In genomic region chr16:31219154-31219741, GRCh38 we compare ENCODE assay signal across 1 cellular context.
A peak's percentile ranks its signal among the peaks of the same experiment; 100 is the strongest.
TF ChIP-seq lines count a peak whose summit lies in the region.

No MANE protein-coding gene starts in this region.

TF ChIP-seq in K562, 482 proteins besides CTCF, POLR2A, EP300 and RAD21:
- TF ChIP-seq, protein P1, sequence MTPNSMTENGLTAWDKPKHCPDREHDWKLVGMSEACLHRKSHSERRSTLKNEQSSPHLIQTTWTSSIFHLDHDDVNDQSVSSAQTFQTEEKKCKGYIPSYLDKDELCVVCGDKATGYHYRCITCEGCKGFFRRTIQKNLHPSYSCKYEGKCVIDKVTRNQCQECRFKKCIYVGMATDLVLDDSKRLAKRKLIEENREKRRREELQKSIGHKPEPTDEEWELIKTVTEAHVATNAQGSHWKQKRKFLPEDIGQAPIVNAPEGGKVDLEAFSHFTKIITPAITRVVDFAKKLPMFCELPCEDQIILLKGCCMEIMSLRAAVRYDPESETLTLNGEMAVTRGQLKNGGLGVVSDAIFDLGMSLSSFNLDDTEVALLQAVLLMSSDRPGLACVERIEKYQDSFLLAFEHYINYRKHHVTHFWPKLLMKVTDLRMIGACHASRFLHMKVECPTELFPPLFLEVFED (CRISPR knock-in tag; conservative IDR thresholded peaks at IDR 0.05), result no peak
- TF ChIP-seq TCF7L2 (IDR thresholded peaks at IDR 0.05; ENCODE audit: low read depth, low read length) (no peak), FOXP1 (CRISPR knock-in tag; IDR thresholded peaks at IDR 0.05) (no peak), SMARCE1 (IDR thresholded peaks at IDR 0.05) (no peak), ZNF589 (CRISPR knock-in tag; IDR thresholded peaks at IDR 0.05; ENCODE audit: low read depth) (no peak), CEBPZ (IDR thresholded peaks at IDR 0.05; ENCODE audit: borderline replicate concordance, low read depth, low read length) (no peak)
- TF ChIP-seq, protein P2, sequence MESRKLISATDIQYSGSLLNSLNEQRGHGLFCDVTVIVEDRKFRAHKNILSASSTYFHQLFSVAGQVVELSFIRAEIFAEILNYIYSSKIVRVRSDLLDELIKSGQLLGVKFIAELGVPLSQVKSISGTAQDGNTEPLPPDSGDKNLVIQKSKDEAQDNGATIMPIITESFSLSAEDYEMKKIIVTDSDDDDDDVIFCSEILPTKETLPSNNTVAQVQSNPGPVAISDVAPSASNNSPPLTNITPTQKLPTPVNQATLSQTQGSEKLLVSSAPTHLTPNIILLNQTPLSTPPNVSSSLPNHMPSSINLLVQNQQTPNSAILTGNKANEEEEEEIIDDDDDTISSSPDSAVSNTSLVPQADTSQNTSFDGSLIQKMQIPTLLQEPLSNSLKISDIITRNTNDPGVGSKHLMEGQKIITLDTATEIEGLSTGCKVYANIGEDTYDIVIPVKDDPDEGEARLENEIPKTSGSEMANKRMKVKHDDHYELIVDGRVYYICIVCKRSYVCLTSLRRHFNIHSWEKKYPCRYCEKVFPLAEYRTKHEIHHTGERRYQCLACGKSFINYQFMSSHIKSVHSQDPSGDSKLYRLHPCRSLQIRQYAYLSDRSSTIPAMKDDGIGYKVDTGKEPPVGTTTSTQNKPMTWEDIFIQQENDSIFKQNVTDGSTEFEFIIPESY (CRISPR knock-in tag; IDR thresholded peaks at IDR 0.05), result peak; percentile 39; the same call in 1 of the 2 replicates
